8 cellular contexts compared by ENCODE assay signal in the genomic region with DNA sequence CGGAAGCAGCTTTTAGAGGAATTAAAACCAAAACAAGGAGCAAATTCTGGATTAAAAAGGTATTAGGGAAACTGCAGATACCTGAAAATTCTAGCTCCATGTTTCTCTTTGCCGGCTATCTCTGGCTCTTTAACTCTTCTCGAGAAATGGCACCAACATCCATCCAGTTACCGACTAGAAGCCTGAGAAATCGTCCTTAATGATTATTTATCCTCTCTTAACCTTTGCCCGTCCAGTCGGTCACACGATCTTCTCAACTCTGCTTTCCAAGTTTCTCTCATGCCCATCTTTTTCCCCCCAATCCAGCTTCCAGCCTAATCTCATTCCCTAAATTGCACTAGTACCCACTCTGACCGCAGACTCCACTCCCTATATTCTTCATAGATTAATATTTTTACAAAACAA. TPM values are rescaled to one million over a fixed set of nuclear protein-coding genes. Genes with fewer than 3 reads are reported as not detected.
A peak's percentile ranks its signal among the peaks of the same experiment; 100 is the strongest.
DNase-seq lines count a peak whose midpoint lies in the region; ATAC-seq and TF ChIP-seq lines count a peak whose summit lies in the region.

No MANE protein-coding gene starts in this region.

- no peaks in the 10 kb centered on the region for H3K27me3 Mint-ChIP-seq in activated CD4-positive, alpha-beta T cell treated with anti-CD3 and anti-CD28 coated beads, Interleukin-2, amount 10 ng/mL, durations not matched to agents 7 days and 5 days

- POLR2A ChIA-PET in activated CD4-positive, alpha-beta T cell treated with anti-CD3 and anti-CD28 coated beads, Interleukin-2, amount 10 ng/mL, durations not matched to agents 7 days and 5 days (lab: Charles Lee): interaction anchor here (1.0 kb wide), 1 partner anchor 146 kb away, joined by 3 read pairs; no protein-coding TSS in a partner anchor

- no peaks in the 10 kb centered on the region for H3K27me3 ChIP-seq in adrenal gland
- H3K27me3 ChIP-seq in liver (ENCODE audit: control insufficient read depth in 4 of 4, insufficient read depth in 4 of 4, low read length in 3 of 4): no peaks in the 10 kb centered on the region

- CTCF ChIA-PET in activated CD4-positive, alpha-beta T cell treated with anti-CD3 and anti-CD28 coated beads, Interleukin-2, amount 10 ng/mL, durations not matched to agents 7 days and 5 days (lab: Charles Lee): interaction anchor here (1.3 to 3.4 kb wide), 3 partner anchors 9 to 299 kb away, joined by 3 to 16 read pairs (median 12); a partner anchor contains a TSS

- 2 to 3% (median 2%) methylated on average over 9 of the region's 9 CpGs for WGBS in adrenal gland, 4 donors
- 1% methylated on average over 9 of the region's 9 CpGs for WGBS in liver

- no peak for TF ChIP-seq RAD21 in liver (IDR thresholded peaks at IDR 0.05)

- intact Hi-C loops in adrenal gland (cut with DNase I): loop anchor here (5.0 to 10.0 kb wide), 2 partner anchors 142 to 239 kb away; a partner anchor contains a TSS

- peak; percentile 9 for ATAC-seq in GM18867 (IDR thresholded peaks at IDR 0.05; ENCODE audit: unreplicated experiment)
- peak; percentile 1 for ATAC-seq in HG02973 (IDR thresholded peaks at IDR 0.05; ENCODE audit: unreplicated experiment)

- H3K9me3 Mint-ChIP-seq in activated CD4-positive, alpha-beta T cell treated with anti-CD3 and anti-CD28 coated beads, Interleukin-2, amount 10 ng/mL, durations not matched to agents 7 days and 5 days: no peaks in the 10 kb centered on the region

- H3K27ac ChIP-seq in adrenal gland (peak overlapping the region; percentile 37 to 91 (median 89)), liver (ENCODE audit: low read depth in 1 of 2, low read length in 2 of 2) (peak overlapping the region; percentile 91 to 94)

- H3K4me3 ChIP-seq in adrenal gland (peak overlapping the region; percentile 7 to 65 (median 42)), liver (ENCODE audit: low read depth in 1 of 3, low read length in 3 of 3) (peak overlapping the region; percentile 70 to 85 (median 78))

- H3K36me3 ChIP-seq in adrenal gland (replicated peaks in 1 of 2): no peaks in the 10 kb centered on the region
- no peaks in the 10 kb centered on the region for H3K36me3 ChIP-seq in liver (ENCODE audit: control insufficient read depth in 4 of 4, insufficient read depth in 3 of 4, low read depth in 1 of 4, low read length in 3 of 4)

- H3K36me3 Mint-ChIP-seq in activated CD4-positive, alpha-beta T cell treated with anti-CD3 and anti-CD28 coated beads, Interleukin-2, amount 10 ng/mL, durations not matched to agents 7 days and 5 days (ENCODE audit: low read depth): peaks cover 17% of the 10 kb centered on the region

- DNase-seq in adrenal gland (peak in 4 of 7 donors; percentile 8 to 20 (median 12)), mesenteric fat pad (ENCODE audit: low spot score) (no peak), NCI-H2029 (lab: John Stamatoyannopoulos, UW) (no peak)
- DNase-seq in activated CD4-positive, alpha-beta T cell treated with anti-CD3 and anti-CD28 coated beads, Interleukin-2, amount 10 ng/mL, durations not matched to agents 7 days and 5 days: no peak
- no peak for DNase-seq in stimulated activated CD4-positive, alpha-beta T cell treated with anti-CD3 and anti-CD28 coated beads, Interleukin-4, amount 100 ng/mL, for 24 hours

- H3K4me1 ChIP-seq in adrenal gland (replicated peaks in 1 of 2): peaks cover 0 to 11% of the 10 kb centered on the region in 2 donors
- peaks cover 0 to 13% (median 10%) of the 10 kb centered on the region in 4 donors for H3K4me1 ChIP-seq in liver (ENCODE audit: control insufficient read depth in 4 of 4, insufficient read depth in 4 of 4, low read length in 3 of 4)

- no peak for TF ChIP-seq CTCF in adrenal gland (IDR thresholded peaks at IDR 0.05)
- no peak for TF ChIP-seq CTCF in liver (IDR thresholded peaks at IDR 0.05; ENCODE audit: low read depth, low read length, missing input control)

- peaks cover 17% of the 10 kb centered on the region for H3K4me1 Mint-ChIP-seq in activated CD4-positive, alpha-beta T cell treated with anti-CD3 and anti-CD28 coated beads, Interleukin-2, amount 10 ng/mL, durations not matched to agents 7 days and 5 days

- peak overlapping the region; percentile 82 to 98 for H3K9ac ChIP-seq in liver (ENCODE audit: low read depth in 1 of 2, low read length in 2 of 2)

- TF ChIP-seq POLR2A in adrenal gland (IDR thresholded peaks at IDR 0.05): peak in 1 of 2 donors; percentile 5

- no peak overlapping the region for H3K27ac Mint-ChIP-seq in activated CD4-positive, alpha-beta T cell treated with anti-CD3 and anti-CD28 coated beads, Interleukin-2, amount 10 ng/mL, durations not matched to agents 7 days and 5 days

- H3K9me3 ChIP-seq in adrenal gland (replicated peaks in 1 of 3) (no peaks in the 10 kb centered on the region), liver (ENCODE audit: control insufficient read depth in 4 of 4, low read length in 3 of 4) (no peaks in the 10 kb centered on the region)

- H3K4me3 Mint-ChIP-seq in activated CD4-positive, alpha-beta T cell treated with anti-CD3 and anti-CD28 coated beads, Interleukin-2, amount 10 ng/mL, durations not matched to agents 7 days and 5 days: no peak overlapping the region

TF ChIP-seq in liver, 16 proteins besides CTCF, POLR2A, EP300 and RAD21:
- peak; percentile 16 to 40 for TF ChIP-seq RXRA (IDR thresholded peaks at IDR 0.05)
- TF ChIP-seq HNF4A (conservative IDR thresholded peaks at IDR 0.05): peak in 1 of 2 donors; percentile 1
- TF ChIP-seq, protein P1, sequence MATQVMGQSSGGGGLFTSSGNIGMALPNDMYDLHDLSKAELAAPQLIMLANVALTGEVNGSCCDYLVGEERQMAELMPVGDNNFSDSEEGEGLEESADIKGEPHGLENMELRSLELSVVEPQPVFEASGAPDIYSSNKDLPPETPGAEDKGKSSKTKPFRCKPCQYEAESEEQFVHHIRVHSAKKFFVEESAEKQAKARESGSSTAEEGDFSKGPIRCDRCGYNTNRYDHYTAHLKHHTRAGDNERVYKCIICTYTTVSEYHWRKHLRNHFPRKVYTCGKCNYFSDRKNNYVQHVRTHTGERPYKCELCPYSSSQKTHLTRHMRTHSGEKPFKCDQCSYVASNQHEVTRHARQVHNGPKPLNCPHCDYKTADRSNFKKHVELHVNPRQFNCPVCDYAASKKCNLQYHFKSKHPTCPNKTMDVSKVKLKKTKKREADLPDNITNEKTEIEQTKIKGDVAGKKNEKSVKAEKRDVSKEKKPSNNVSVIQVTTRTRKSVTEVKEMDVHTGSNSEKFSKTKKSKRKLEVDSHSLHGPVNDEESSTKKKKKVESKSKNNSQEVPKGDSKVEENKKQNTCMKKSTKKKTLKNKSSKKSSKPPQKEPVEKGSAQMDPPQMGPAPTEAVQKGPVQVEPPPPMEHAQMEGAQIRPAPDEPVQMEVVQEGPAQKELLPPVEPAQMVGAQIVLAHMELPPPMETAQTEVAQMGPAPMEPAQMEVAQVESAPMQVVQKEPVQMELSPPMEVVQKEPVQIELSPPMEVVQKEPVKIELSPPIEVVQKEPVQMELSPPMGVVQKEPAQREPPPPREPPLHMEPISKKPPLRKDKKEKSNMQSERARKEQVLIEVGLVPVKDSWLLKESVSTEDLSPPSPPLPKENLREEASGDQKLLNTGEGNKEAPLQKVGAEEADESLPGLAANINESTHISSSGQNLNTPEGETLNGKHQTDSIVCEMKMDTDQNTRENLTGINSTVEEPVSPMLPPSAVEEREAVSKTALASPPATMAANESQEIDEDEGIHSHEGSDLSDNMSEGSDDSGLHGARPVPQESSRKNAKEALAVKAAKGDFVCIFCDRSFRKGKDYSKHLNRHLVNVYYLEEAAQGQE (IDR thresholded peaks at IDR 0.05): peak; percentile 51
- no peak for TF ChIP-seq FOXA2 (IDR thresholded peaks at IDR 0.05)
- TF ChIP-seq SP1 (IDR thresholded peaks at IDR 0.05): no peak
- peak; percentile 79 for TF ChIP-seq TAF1 (conservative IDR thresholded peaks at IDR 0.05)

RNA-seq across cellular contexts. Expression of a gene that starts 0.6 kb away (rescaled TPM):
- total RNA-seq in adrenal gland (under 1 TPM in 6 of 8 donors, not detected in 2; 0.41 to 0.97 (median 0.56) TPM), liver (1 to 10 TPM in 1 of 2 donors, under 1 TPM in 1; 0.42 to 9.6 TPM), mesenteric fat pad (0.32 TPM)
- polyA plus RNA-seq in adrenal gland (under 1 TPM; 0.13 to 0.86 (median 0.16) TPM), liver (under 1 TPM; 0.69 to 0.74 TPM)
- 10 to 100 TPM; 35.6 to 42.4 TPM for total RNA-seq in activated CD4-positive, alpha-beta T cell treated with anti-CD3 and anti-CD28 coated beads, Interleukin-2, amount 10 ng/mL, durations not matched to agents 7 days and 5 days

Comparison
In these comparisons a context has a peak if more than half of its experiments do, and no peak if none do; other contexts are left out.
1. DNase-seq: peak in adrenal gland (4 of 7); none in activated CD4-positive, alpha-beta T cell treated with anti-CD3 and anti-CD28 coated beads, Interleukin-2, amount 10 ng/mL, durations not matched to agents 7 days and 5 days (single experiment), stimulated activated CD4-positive, alpha-beta T cell treated with anti-CD3 and anti-CD28 coated beads, Interleukin-4, amount 100 ng/mL, for 24 hours (single experiment), mesenteric fat pad (single experiment) and NCI-H2029 (single experiment).